Comparison of ENCODE assay signal across 30 cellular contexts in the genomic region with DNA sequence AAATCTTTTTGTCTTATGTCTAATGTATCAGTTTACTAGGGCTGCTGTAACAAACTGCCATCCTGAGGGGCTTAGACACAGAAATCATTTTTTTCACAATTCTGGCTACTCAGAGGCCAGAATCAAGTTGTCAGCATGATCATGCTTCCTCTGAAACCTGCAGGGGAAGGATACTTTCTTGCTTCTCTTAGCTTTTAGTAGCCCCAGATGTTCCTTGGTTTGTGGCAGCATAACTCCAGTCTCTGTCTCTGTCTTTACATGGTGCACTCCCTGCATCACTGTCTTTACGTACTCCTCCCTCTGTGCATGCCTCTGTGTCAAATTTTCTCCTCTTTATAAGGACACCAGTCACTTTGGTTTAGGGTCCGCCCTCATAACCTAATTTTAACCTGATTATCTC. TPM values are rescaled to one million over a fixed set of nuclear protein-coding genes. Genes with fewer than 3 reads are reported as not detected.
"Had no signal": no experiment of that assay in that cellular context is flagged by ENCODE, and none has a peak within 500 bp of the region (broad histone marks: within the 10 kb centered on the region; RNA-seq: fewer than 3 reads in every experiment).

No MANE protein-coding gene starts in this region.

- H3K27me3 ChIP-seq: ovary, right lobe of liver, sigmoid colon, spleen, suprapubic skin, testis, tibial artery, transverse colon, upper lobe of right lung, uterus had no signal

- H3K4me3 ChIP-seq: ovary, psoas muscle, right lobe of liver, sigmoid colon, spleen, suprapubic skin, testis, tibial artery, transverse colon, upper lobe of right lung, uterus had no signal

- ATAC-seq: naive thymus-derived CD8-positive, alpha-beta T cell; natural killer cell treated with Interleukin-12 subunit alpha and Interleukin-12 subunit beta and Interleukin-15 and Interleukin-18, amount 100 ng/mL, for 72 hours; psoas muscle; right cardiac atrium; right lobe of liver; stimulated activated memory B cell treated with anti-CD40 and anti-IgM and Interleukin-4, amounts not matched to agents 10 μg/mL and 1 μg/mL and 100 μg/mL, for 72 hours; stimulated activated naive CD8-positive, alpha-beta T cell treated with anti-CD3 and anti-CD28 coated beads, Interleukin-15, amount 100 ng/mL, for 72 hours; stimulated activated naive CD8-positive, alpha-beta T cell treated with anti-CD3 and anti-CD28 coated beads, Interleukin-15, Interleukin-2, amounts not matched to agents 100 U/mL and 50 U/mL, for 24 hours; upper lobe of right lung had no signal

- H3K9me3 ChIP-seq: ovary, psoas muscle, right lobe of liver, sigmoid colon, spleen, suprapubic skin, testis, tibial artery, transverse colon, upper lobe of right lung, uterus had no signal

- H3K36me3 ChIP-seq: ovary, right lobe of liver, sigmoid colon, spleen, suprapubic skin, tibial artery, transverse colon, upper lobe of right lung, uterus had no signal

- H2AFZ ChIP-seq: parathyroid adenoma had no signal

- H3K79me2 ChIP-seq: parathyroid adenoma had no signal

- H3K4me1 ChIP-seq: parathyroid adenoma, psoas muscle, right lobe of liver, sigmoid colon, suprapubic skin, testis, tibial artery, transverse colon, upper lobe of right lung, uterus had no signal

- DNase-seq: naive thymus-derived CD8-positive, alpha-beta T cell; nephron progenitor cell; occipital lobe; ovary; posterior cingulate gyrus; psoas muscle; right cardiac atrium; right lobe of liver; sigmoid colon; small intestine; spleen; stimulated activated CD4-positive, alpha-beta T cell treated with anti-CD3 and anti-CD28 coated beads, Interleukin-12 subunit alpha, Interleukin-12 subunit beta, amount 100 ng/mL, for 4 hours; stimulated activated CD4-positive, alpha-beta T cell treated with anti-CD3 and anti-CD28 coated beads, Interleukin-1b, Interleukin-23, amount 100 ng/mL, for 48 hours; stimulated activated CD4-positive, alpha-beta T cell treated with anti-CD3 and anti-CD28 coated beads, Interleukin-4, amount 100 ng/mL, for 1 hour; stimulated activated CD4-positive, alpha-beta T cell treated with anti-CD3 and anti-CD28 coated beads, Interleukin-4, amount 100 ng/mL, for 4 hours; stimulated activated CD8-positive, alpha-beta memory T cell treated with anti-CD3 and anti-CD28 coated beads, Interleukin-4, amount 100 ng/mL, for 48 hours; stimulated activated naive CD4-positive, alpha-beta T cell; stimulated activated naive CD8-positive, alpha-beta T cell treated with anti-CD3 and anti-CD28 coated beads, Interleukin-15, amount 100 ng/mL, for 72 hours; stimulated activated naive CD8-positive, alpha-beta T cell treated with anti-CD3 and anti-CD28 coated beads, Interleukin-15, Interleukin-2, amounts not matched to agents 100 U/mL and 50 U/mL, for 24 hours; substantia nigra; testis; tibial artery; transverse colon; upper lobe of right lung; uterus had no signal

- H3K9ac ChIP-seq: parathyroid adenoma had no signal

- H3K27ac ChIP-seq: ovary, parathyroid adenoma, psoas muscle, right lobe of liver, sigmoid colon, spleen, suprapubic skin, testis, tibial artery, transverse colon, upper lobe of right lung, uterus had no signal

RNA-seq across cellular contexts. Expression of a gene that starts 2.0 kb away (rescaled TPM):
- total RNA-seq: natural killer cell treated with Interleukin-12 subunit alpha and Interleukin-12 subunit beta and Interleukin-15 and Interleukin-18, amount 100 ng/mL, for 72 hours had no signal
- polyA plus RNA-seq: naive thymus-derived CD8-positive, alpha-beta T cell had no signal

RNA-seq across cellular contexts. Expression of a gene that starts 33.3 kb away (rescaled TPM):
- total RNA-seq: naive thymus-derived CD8-positive, alpha-beta T cell; natural killer cell treated with Interleukin-12 subunit alpha and Interleukin-12 subunit beta and Interleukin-15 and Interleukin-18, amount 100 ng/mL, for 72 hours; psoas muscle; skeletal muscle tissue had no signal
- polyA plus RNA-seq: naive thymus-derived CD8-positive, alpha-beta T cell had no signal
